In genomic region chr10:129465796-129466702, GRCh38 we compare ENCODE assay signal across 8 cellular contexts. TPM values are rescaled to one million over a fixed set of nuclear protein-coding genes. Genes with fewer than 3 reads are reported as not detected.
DNase-seq lines count a peak whose midpoint lies in the region; ATAC-seq and TF ChIP-seq lines count a peak whose summit lies in the region.

No MANE protein-coding gene starts in this region.

- ATAC-seq in GM19035 (IDR thresholded peaks at IDR 0.05; ENCODE audit: unreplicated experiment) (peak; percentile 8), HG03521 (IDR thresholded peaks at IDR 0.05; ENCODE audit: unreplicated experiment) (peak; percentile 0)
- ATAC-seq in natural killer cell treated with Interleukin-12 subunit alpha and Interleukin-12 subunit beta and Interleukin-15 and Interleukin-18, amount 100 ng/mL, for 72 hours: no peak

- no peak for TF ChIP-seq CTCF in choroid plexus epithelial cell (conservative IDR thresholded peaks at IDR 0.05; ENCODE audit: low read depth, low read length)

- no peaks in the 10 kb centered on the region for H3K36me3 Mint-ChIP-seq in natural killer cell treated with Interleukin-12 subunit alpha and Interleukin-12 subunit beta and Interleukin-15 and Interleukin-18, amount 100 ng/mL, for 72 hours

- no peak overlapping the region for H3K27ac Mint-ChIP-seq in natural killer cell treated with Interleukin-12 subunit alpha and Interleukin-12 subunit beta and Interleukin-15 and Interleukin-18, amount 100 ng/mL, for 72 hours

- peaks cover 7 to 9% of the 10 kb centered on the region in 2 donors for H3K4me1 Mint-ChIP-seq in natural killer cell treated with Interleukin-12 subunit alpha and Interleukin-12 subunit beta and Interleukin-15 and Interleukin-18, amount 100 ng/mL, for 72 hours (ENCODE audit: low read depth in 2 of 2)

- H3K27me3 Mint-ChIP-seq in natural killer cell treated with Interleukin-12 subunit alpha and Interleukin-12 subunit beta and Interleukin-15 and Interleukin-18, amount 100 ng/mL, for 72 hours: peaks cover 0 to 3% of the 10 kb centered on the region in 2 donors

- peak overlapping the region; percentile 58 for H3K4me3 Mint-ChIP-seq in natural killer cell treated with Interleukin-12 subunit alpha and Interleukin-12 subunit beta and Interleukin-15 and Interleukin-18, amount 100 ng/mL, for 72 hours

- H3K4me3 ChIP-seq in choroid plexus epithelial cell (ENCODE audit: low read depth, low read length): peak overlapping the region; percentile 66

- H3K9me3 Mint-ChIP-seq in natural killer cell treated with Interleukin-12 subunit alpha and Interleukin-12 subunit beta and Interleukin-15 and Interleukin-18, amount 100 ng/mL, for 72 hours: no peaks in the 10 kb centered on the region

- no peak for DNase-seq in choroid plexus epithelial cell (ENCODE audit: low read depth)
- DNase-seq in natural killer cell treated with Interleukin-12 subunit alpha and Interleukin-12 subunit beta and Interleukin-15 and Interleukin-18, amount 100 ng/mL, for 72 hours (ENCODE audit: low spot score): no peak
- DNase-seq in A172 (ENCODE audit: low spot score): no peak
- no peak for DNase-seq in NCI-H510A (lab: John Stamatoyannopoulos, UW)
- no peak for DNase-seq in DMS53 treated with DMSO at 0.1 percent for 48 hours (lab: John Stamatoyannopoulos, UW; ENCODE audit: unreplicated experiment)
- DNase-seq in putamen (ENCODE audit: low spot score): no peak

RNA-seq across cellular contexts. Expression of gene MGMT, which starts 1.0 kb away (rescaled TPM):
- 10 to 100 TPM; 14.3 to 23.6 TPM for total RNA-seq in natural killer cell treated with Interleukin-12 subunit alpha and Interleukin-12 subunit beta and Interleukin-15 and Interleukin-18, amount 100 ng/mL, for 72 hours
- total RNA-seq in A172 (2014; rRNA removed; shearing (Covaris generic)): not detected in 2 replicates

Comparison
In these comparisons a context has a peak if more than half of its experiments do, and no peak if none do; other contexts are left out.
1. ATAC-seq: peak in GM19035 (single experiment) and HG03521 (single experiment); none in natural killer cell treated with Interleukin-12 subunit alpha and Interleukin-12 subunit beta and Interleukin-15 and Interleukin-18, amount 100 ng/mL, for 72 hours (0 of 2).
2. RNA of gene MGMT, which starts 1.0 kb away (total RNA-seq): 14.3 to 23.6 TPM in natural killer cell treated with Interleukin-12 subunit alpha and Interleukin-12 subunit beta and Interleukin-15 and Interleukin-18, amount 100 ng/mL, for 72 hours; not detected in A172; every median in the first group is over 10 times any median in the second.